37 cellular contexts compared by ENCODE assay signal in the genomic region with DNA sequence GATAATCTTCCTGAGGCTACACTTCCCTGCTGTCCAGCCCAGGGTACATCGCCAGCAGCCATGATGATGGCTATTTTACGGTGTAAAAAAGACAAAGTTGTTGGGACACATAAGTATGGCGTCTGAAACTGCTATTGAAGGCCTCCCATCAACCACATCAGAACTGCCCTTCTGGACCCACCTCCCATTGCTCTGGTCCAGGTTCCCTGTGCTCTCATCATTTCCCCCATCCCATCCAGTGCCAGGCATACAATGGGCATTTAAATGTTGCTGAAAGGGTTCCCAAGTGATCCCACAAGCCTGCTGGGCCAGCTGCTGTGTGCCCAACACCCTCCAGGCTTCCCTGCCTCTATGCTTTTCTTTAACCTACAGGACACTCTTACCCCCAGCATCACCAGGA. TPM values are rescaled to one million over a fixed set of nuclear protein-coding genes. Genes with fewer than 3 reads are reported as not detected.
"Had no signal": no experiment of that assay in that cellular context is flagged by ENCODE, and none has a peak within 500 bp of the region (broad histone marks: within the 10 kb centered on the region; RNA-seq: fewer than 3 reads in every experiment).

No MANE protein-coding gene starts in this region.

- DNase-seq: activated B cell treated with CpG ODN at 0.5 μM for 24 hours; activated CD4-positive, alpha-beta memory T cell treated with anti-CD3 and anti-CD28 coated beads for 36 hours; activated CD4-positive, alpha-beta T cell treated with anti-CD3 and anti-CD28 coated beads for 4 hours; activated CD4-positive, alpha-beta T cell treated with anti-CD3 and anti-CD28 coated beads, Interleukin-2, amount 10 ng/mL, durations not matched to agents 24 days and 14 days; activated CD4-positive, alpha-beta T cell treated with anti-CD3 and anti-CD28 coated beads, Interleukin-2, amount 50 U/mL, for 1 hour; activated CD4-positive, alpha-beta T cell treated with anti-CD3 and anti-CD28 coated beads, Interleukin-2, amount 50 U/mL, for 4 hours; activated CD4-positive, CD25-positive, alpha-beta regulatory T cell treated with anti-CD3 and anti-CD28 coated beads, Interleukin-2, amount 50 U/mL, for 72 hours; activated CD8-positive, alpha-beta memory T cell treated with anti-CD3 and anti-CD28 coated beads, Interleukin-2, amount 50 U/mL, for 4 hours; activated CD8-positive, alpha-beta T cell treated with anti-CD3 and anti-CD28 coated beads for 36 hours; activated effector memory CD4-positive, alpha-beta T cell treated with anti-CD3 and anti-CD28 coated beads, Interleukin-2, amount 50 U/mL, for 16 hours; activated gamma-delta T cell treated with Interleukin-2 at 50 U/mL for 16 hours; activated naive CD4-positive, alpha-beta T cell; activated naive CD4-positive, alpha-beta T cell treated with anti-CD3 and anti-CD28 coated beads for 36 hours; activated naive CD4-positive, alpha-beta T cell treated with anti-CD3 and anti-CD28 coated beads, Interleukin-2, amount 50 U/mL, for 16 hours; activated naive CD8-positive, alpha-beta T cell treated with anti-CD3 and anti-CD28 coated beads for 36 hours; activated T-cell treated with anti-CD3 and anti-CD28 coated beads for 4 hours; activated T-cell treated with anti-CD3 and anti-CD28 coated beads, Interleukin-2, amount 50 U/mL, for 1 hour; activated T-cell treated with anti-CD3 and anti-CD28 coated beads, Interleukin-2, amount 50 U/mL, for 4 hours; activated T-cell treated with anti-CD3 and anti-CD28 coated beads, Interleukin-2, amount 50 U/mL, for 72 hours; adrenal gland; amniotic stem cell; aorta; body of pancreas; brain microvascular endothelial cell; central memory CD4-positive, alpha-beta T cell; T-cell; T-helper 2 cell; T-helper 9 cell had no signal

- H3K36me3 ChIP-seq: adrenal gland, brain microvascular endothelial cell, breast epithelium had no signal

- H3K4me3 ChIP-seq: adrenal gland, body of pancreas, breast epithelium had no signal

- H3K27ac Mint-ChIP-seq: activated B cell treated with CpG ODN at 0.5 μM for 24 hours; activated CD4-positive, alpha-beta memory T cell treated with anti-CD3 and anti-CD28 coated beads for 36 hours; activated CD4-positive, alpha-beta T cell treated with anti-CD3 and anti-CD28 coated beads, Interleukin-2, amount 10 ng/mL, durations not matched to agents 24 days and 14 days; activated CD8-positive, alpha-beta T cell treated with anti-CD3 and anti-CD28 coated beads for 36 hours; activated naive CD4-positive, alpha-beta T cell treated with anti-CD3 and anti-CD28 coated beads for 36 hours; activated naive CD8-positive, alpha-beta T cell treated with anti-CD3 and anti-CD28 coated beads for 36 hours; activated T-cell treated with anti-CD3 and anti-CD28 coated beads, Interleukin-2, amount 50 U/mL, for 72 hours; activated T-helper 1 cell treated with anti-CD3 and anti-CD28 coated beads, Interleukin-12 subunit alpha, Interleukin-12 subunit beta, Interleukin-2, Interleukin-4 antibody, amounts not matched to agents 30 ng/mL and 10 ng/mL and 1 ng/mL, durations not matched to agents 14 hours and 24 hours and 36 hours; activated T-helper 17 cell treated with anti-CD3 and anti-CD28 coated beads, Interleukin-2, amount 50 U/mL, for 72 hours; T-cell; T-helper 2 cell treated with Interferon-gamma antibody and Interleukin-4, amounts not matched to agents 5 μg/mL and 100 μg/mL, for 36 hours had no signal

- H3K36me3 Mint-ChIP-seq: activated CD4-positive, alpha-beta memory T cell treated with anti-CD3 and anti-CD28 coated beads for 36 hours; activated naive CD8-positive, alpha-beta T cell treated with anti-CD3 and anti-CD28 coated beads for 36 hours; T-cell had no signal

- H3K9me3 ChIP-seq: adrenal gland, body of pancreas, breast epithelium had no signal

- H3K9me3 Mint-ChIP-seq: activated B cell treated with CpG ODN at 0.5 μM for 24 hours; activated CD4-positive, alpha-beta memory T cell treated with anti-CD3 and anti-CD28 coated beads for 36 hours; activated CD4-positive, alpha-beta T cell treated with anti-CD3 and anti-CD28 coated beads, Interleukin-2, amount 10 ng/mL, durations not matched to agents 24 days and 14 days; activated CD8-positive, alpha-beta T cell treated with anti-CD3 and anti-CD28 coated beads for 36 hours; activated naive CD4-positive, alpha-beta T cell treated with anti-CD3 and anti-CD28 coated beads for 36 hours; activated naive CD8-positive, alpha-beta T cell treated with anti-CD3 and anti-CD28 coated beads for 36 hours; activated T-cell treated with anti-CD3 and anti-CD28 coated beads, Interleukin-2, amount 50 U/mL, for 4 hours; activated T-cell treated with anti-CD3 and anti-CD28 coated beads, Interleukin-2, amount 50 U/mL, for 72 hours; activated T-helper 1 cell treated with anti-CD3 and anti-CD28 coated beads, Interleukin-12 subunit alpha, Interleukin-12 subunit beta, Interleukin-2, Interleukin-4 antibody, amounts not matched to agents 30 ng/mL and 10 ng/mL and 1 ng/mL, durations not matched to agents 14 hours and 24 hours and 36 hours; activated T-helper 17 cell treated with anti-CD3 and anti-CD28 coated beads, Interleukin-2, amount 50 U/mL, for 72 hours; T-cell; T-helper 2 cell treated with Interferon-gamma antibody and Interleukin-4, amounts not matched to agents 5 μg/mL and 100 μg/mL, for 36 hours had no signal

- H3K4me3 Mint-ChIP-seq: activated B cell treated with CpG ODN at 0.5 μM for 24 hours; activated CD4-positive, alpha-beta memory T cell treated with anti-CD3 and anti-CD28 coated beads for 36 hours; activated CD4-positive, alpha-beta T cell treated with anti-CD3 and anti-CD28 coated beads, Interleukin-2, amount 10 ng/mL, durations not matched to agents 24 days and 14 days; activated CD8-positive, alpha-beta T cell treated with anti-CD3 and anti-CD28 coated beads for 36 hours; activated naive CD4-positive, alpha-beta T cell treated with anti-CD3 and anti-CD28 coated beads for 36 hours; activated naive CD8-positive, alpha-beta T cell treated with anti-CD3 and anti-CD28 coated beads for 36 hours; activated T-cell treated with anti-CD3 and anti-CD28 coated beads, Interleukin-2, amount 50 U/mL, for 4 hours; activated T-cell treated with anti-CD3 and anti-CD28 coated beads, Interleukin-2, amount 50 U/mL, for 72 hours; activated T-helper 1 cell treated with anti-CD3 and anti-CD28 coated beads, Interleukin-12 subunit alpha, Interleukin-12 subunit beta, Interleukin-2, Interleukin-4 antibody, amounts not matched to agents 30 ng/mL and 10 ng/mL and 1 ng/mL, durations not matched to agents 14 hours and 24 hours and 36 hours; activated T-helper 17 cell treated with anti-CD3 and anti-CD28 coated beads, Interleukin-2, amount 50 U/mL, for 72 hours; T-cell; T-helper 2 cell treated with Interferon-gamma antibody and Interleukin-4, amounts not matched to agents 5 μg/mL and 100 μg/mL, for 36 hours had no signal

- ATAC-seq: activated CD8-positive, alpha-beta T cell treated with anti-CD3 and anti-CD28 coated beads for 36 hours; activated T-cell treated with anti-CD3 and anti-CD28 coated beads, Interleukin-2, amount 50 U/mL, for 4 hours; activated T-cell treated with anti-CD3 and anti-CD28 coated beads, Interleukin-2, amount 50 U/mL, for 72 hours; activated T-helper 17 cell treated with anti-CD3 and anti-CD28 coated beads, Interleukin-2, amount 50 U/mL, for 72 hours; body of pancreas; T-cell had no signal

- H3K4me1 ChIP-seq: adrenal gland, breast epithelium had no signal

- H3K4me1 Mint-ChIP-seq: activated T-helper 17 cell treated with anti-CD3 and anti-CD28 coated beads, Interleukin-2, amount 50 U/mL, for 72 hours had no signal

- H3K27me3 ChIP-seq: body of pancreas, brain microvascular endothelial cell had no signal

- H3K27ac ChIP-seq: adrenal gland, body of pancreas, brain microvascular endothelial cell, breast epithelium, VCaP had no signal

RNA-seq across cellular contexts. Expression of a gene that starts 10.6 kb away (rescaled TPM):
- total RNA-seq: activated B cell treated with CpG ODN at 0.5 μM for 24 hours; activated CD8-positive, alpha-beta T cell treated with anti-CD3 and anti-CD28 coated beads for 36 hours; activated naive CD4-positive, alpha-beta T cell treated with anti-CD3 and anti-CD28 coated beads for 36 hours; activated naive CD8-positive, alpha-beta T cell treated with anti-CD3 and anti-CD28 coated beads for 36 hours; adrenal gland; aorta; astrocyte; body of pancreas; breast epithelium; cardiac septum; T-cell had no signal
- polyA plus RNA-seq: adrenal gland, aorta had no signal

RNA-seq across cellular contexts. Expression of a gene that starts 50.6 kb away (rescaled TPM):
- total RNA-seq: activated B cell treated with CpG ODN at 0.5 μM for 24 hours; activated CD4-positive, alpha-beta memory T cell treated with anti-CD3 and anti-CD28 coated beads for 36 hours; activated CD4-positive, alpha-beta T cell treated with anti-CD3 and anti-CD28 coated beads, Interleukin-2, amount 10 ng/mL, durations not matched to agents 24 days and 14 days; activated CD8-positive, alpha-beta memory T cell treated with anti-CD3 and anti-CD28 coated beads for 36 hours; activated CD8-positive, alpha-beta T cell treated with anti-CD3 and anti-CD28 coated beads for 36 hours; activated naive CD4-positive, alpha-beta T cell treated with anti-CD3 and anti-CD28 coated beads for 36 hours; activated naive CD8-positive, alpha-beta T cell treated with anti-CD3 and anti-CD28 coated beads for 36 hours; activated T-cell treated with anti-CD3 and anti-CD28 coated beads, Interleukin-2, amount 50 U/mL, for 4 hours; activated T-cell treated with anti-CD3 and anti-CD28 coated beads, Interleukin-2, amount 50 U/mL, for 72 hours; activated T-helper 1 cell treated with anti-CD3 and anti-CD28 coated beads, Interleukin-12 subunit alpha, Interleukin-12 subunit beta, Interleukin-2, Interleukin-4 antibody, amounts not matched to agents 30 ng/mL and 10 ng/mL and 1 ng/mL, durations not matched to agents 14 hours and 24 hours and 36 hours; activated T-helper 17 cell treated with anti-CD3 and anti-CD28 coated beads, Interleukin-2, amount 50 U/mL, for 72 hours; adrenal gland; astrocyte; cardiac septum; T-cell; T-helper 1 cell treated with Interleukin-12 subunit alpha and Interleukin-12 subunit beta and Interleukin-4 antibody, amounts not matched to agents 30 ng/mL and 1 ng/mL, for 36 hours had no signal
- polyA plus RNA-seq: adrenal gland, aorta had no signal
